ENCODE assay signal across 1 cellular context in the genomic region with DNA sequence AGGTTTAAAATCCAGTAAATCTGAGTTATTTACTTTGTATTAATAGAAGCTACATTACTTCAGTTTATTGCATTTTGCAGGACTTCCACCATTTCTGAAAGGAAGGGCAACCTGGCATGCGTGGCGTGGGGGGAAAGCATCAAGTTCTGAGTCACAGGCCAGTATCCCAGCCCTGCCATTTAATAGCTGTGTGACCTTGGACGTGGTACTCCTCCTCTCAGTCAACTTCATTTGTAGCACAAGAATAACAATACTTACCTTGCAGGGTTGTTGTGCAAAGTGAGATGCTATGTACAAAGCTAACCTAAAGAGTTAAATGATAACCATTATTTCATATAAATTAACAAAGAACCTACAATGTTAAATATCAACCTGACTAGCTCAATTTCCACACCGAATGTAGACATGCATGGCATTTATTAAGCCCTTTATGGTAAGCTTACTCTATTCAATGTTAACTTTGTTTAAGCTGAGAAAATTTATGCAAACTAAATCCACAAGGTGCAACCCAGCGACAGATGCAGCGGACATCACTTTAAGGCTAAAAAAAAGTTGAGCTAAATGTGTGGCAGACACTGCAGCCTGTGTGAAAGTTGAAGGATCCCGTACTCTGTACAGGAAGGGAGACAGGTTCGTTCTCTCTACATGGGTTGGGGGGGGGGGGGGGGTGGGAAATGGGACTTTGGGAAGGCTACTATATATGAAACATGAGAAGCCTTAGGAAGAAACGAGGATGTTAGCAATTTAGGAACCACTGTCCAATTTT.
A peak's percentile ranks its signal among the peaks of the same experiment; 100 is the strongest.
TF ChIP-seq lines count a peak whose summit lies in the region.

No MANE protein-coding gene starts in this region.

TF ChIP-seq in GM12878, 131 proteins besides CTCF, POLR2A, EP300 and RAD21:
- no peak for TF ChIP-seq IKZF1 (conservative IDR thresholded peaks at IDR 0.05)
- TF ChIP-seq, protein P1, sequence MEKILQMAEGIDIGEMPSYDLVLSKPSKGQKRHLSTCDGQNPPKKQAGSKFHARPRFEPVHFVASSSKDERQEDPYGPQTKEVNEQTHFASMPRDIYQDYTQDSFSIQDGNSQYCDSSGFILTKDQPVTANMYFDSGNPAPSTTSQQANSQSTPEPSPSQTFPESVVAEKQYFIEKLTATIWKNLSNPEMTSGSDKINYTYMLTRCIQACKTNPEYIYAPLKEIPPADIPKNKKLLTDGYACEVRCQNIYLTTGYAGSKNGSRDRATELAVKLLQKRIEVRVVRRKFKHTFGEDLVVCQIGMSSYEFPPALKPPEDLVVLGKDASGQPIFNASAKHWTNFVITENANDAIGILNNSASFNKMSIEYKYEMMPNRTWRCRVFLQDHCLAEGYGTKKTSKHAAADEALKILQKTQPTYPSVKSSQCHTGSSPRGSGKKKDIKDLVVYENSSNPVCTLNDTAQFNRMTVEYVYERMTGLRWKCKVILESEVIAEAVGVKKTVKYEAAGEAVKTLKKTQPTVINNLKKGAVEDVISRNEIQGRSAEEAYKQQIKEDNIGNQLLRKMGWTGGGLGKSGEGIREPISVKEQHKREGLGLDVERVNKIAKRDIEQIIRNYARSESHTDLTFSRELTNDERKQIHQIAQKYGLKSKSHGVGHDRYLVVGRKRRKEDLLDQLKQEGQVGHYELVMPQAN (conservative IDR thresholded peaks at IDR 0.05), result 0 out of 2 replicates have a peak, but pooled peaks have one; percentile 32
- TF ChIP-seq POLR2AphosphoS5 (IDR thresholded peaks at IDR 0.05; ENCODE audit: low read length), result peak; percentile 48; the same call in 1 of the 2 replicates
- no peak for TF ChIP-seq IRF4 (IDR thresholded peaks at IDR 0.05; ENCODE audit: low read depth, low read length)
